Comparison of ENCODE assay signal across 9 cellular contexts in the genomic region with DNA sequence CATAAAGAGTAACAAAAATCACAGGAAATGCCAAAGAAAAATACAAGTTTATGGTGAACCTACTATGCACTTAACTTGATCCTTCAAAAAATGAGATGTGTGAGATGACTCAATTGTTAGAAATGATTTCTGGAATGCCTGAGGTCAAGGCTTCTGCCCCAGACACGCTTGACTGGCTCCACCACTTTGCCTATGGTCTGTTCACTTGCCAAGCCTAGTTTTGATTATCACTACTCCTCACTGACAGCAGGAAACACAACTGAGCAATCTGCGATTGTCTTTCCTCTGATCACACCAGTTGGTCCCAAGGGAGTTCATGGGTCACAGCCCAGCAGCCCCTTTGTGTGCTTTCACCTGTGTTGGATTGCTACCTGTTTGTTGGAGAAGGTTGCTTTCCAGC. TPM values are rescaled to one million over a fixed set of nuclear protein-coding genes. Genes with fewer than 3 reads are reported as not detected.
DNase-seq lines count a peak whose midpoint lies in the region; ATAC-seq and TF ChIP-seq lines count a peak whose summit lies in the region.
"Had no signal": no experiment of that assay in that cellular context is flagged by ENCODE, and none has a peak within 500 bp of the region (broad histone marks: within the 10 kb centered on the region; RNA-seq: fewer than 3 reads in every experiment).

No MANE protein-coding gene starts in this region.

- H3K4me3 Mint-ChIP-seq in WTC11 (no peak overlapping the region), immature natural killer cell (no peak overlapping the region)
- H3K4me3 Mint-ChIP-seq: CD4-positive, CD25-positive, alpha-beta regulatory T cell had no signal

- H3K4me1 Mint-ChIP-seq in WTC11 (peaks cover 4% of the 10 kb centered on the region), immature natural killer cell (no peaks in the 10 kb centered on the region)
- H3K4me1 Mint-ChIP-seq: CD4-positive, CD25-positive, alpha-beta regulatory T cell had no signal

- H3K4me3 ChIP-seq in astrocyte of the cerebellum (ENCODE audit: low read depth, low read length) = no peak overlapping the region
- H3K4me3 ChIP-seq in neuronal stem cell (ENCODE audit: low read length in 2 of 2) = no peak overlapping the region

- peaks cover 0 to 5% of the 10 kb centered on the region in 2 donors for H3K9me3 ChIP-seq in neuronal stem cell (replicated peaks in 1 of 2; ENCODE audit: control insufficient read depth in 2 of 2, insufficient read depth in 1 of 2, low read depth in 1 of 2, low read length in 2 of 2)

- H2BK120ac ChIP-seq in neuronal stem cell (ENCODE audit: low read depth, low read length) = no peak overlapping the region

- H3K9me3 Mint-ChIP-seq in WTC11 (peaks cover 9% of the 10 kb centered on the region), immature natural killer cell (no peaks in the 10 kb centered on the region)
- H3K9me3 Mint-ChIP-seq: CD4-positive, CD25-positive, alpha-beta regulatory T cell had no signal

- POLR2A ChIA-PET in WTC11 (lab: Charles Lee) = no interaction called here

- no peak overlapping the region for H3K23ac ChIP-seq in neuronal stem cell (ENCODE audit: low read depth, low read length, poor library complexity)

- CTCF ChIA-PET in WTC11 (lab: Charles Lee) = no interaction called here

- no peak overlapping the region for H3K18ac ChIP-seq in neuronal stem cell (ENCODE audit: low read length)

- TF ChIP-seq CTCF in astrocyte of the cerebellum (IDR thresholded peaks at IDR 0.05; ENCODE audit: low read depth, low read length, missing control alignments) (no peak), WTC11 (IDR thresholded peaks at IDR 0.05) (no peak)

- H3K27ac Mint-ChIP-seq in WTC11 (no peak overlapping the region), immature natural killer cell (no peak overlapping the region)
- H3K27ac Mint-ChIP-seq: CD4-positive, CD25-positive, alpha-beta regulatory T cell had no signal

- H3K79me1 ChIP-seq in neuronal stem cell (ENCODE audit: low read depth, low read length) = no peaks in the 10 kb centered on the region

- no peak overlapping the region for H2BK5ac ChIP-seq in neuronal stem cell (ENCODE audit: low read length)

- H2BK12ac ChIP-seq in neuronal stem cell (ENCODE audit: low read length) = no peak overlapping the region

- no peak overlapping the region for H2BK15ac ChIP-seq in neuronal stem cell (ENCODE audit: low read length)

- no peak overlapping the region for H3K4me2 ChIP-seq in neuronal stem cell (ENCODE audit: insufficient read depth, low read length, poor library complexity, severe bottlenecking)

- H3K14ac ChIP-seq in neuronal stem cell (ENCODE audit: low read length) = no peak overlapping the region

- H3K4me1 ChIP-seq in neuronal stem cell (ENCODE audit: control insufficient read depth in 2 of 2, insufficient read depth in 1 of 2, low read depth in 1 of 2, low read length in 2 of 2) = peaks cover 6 to 11% of the 10 kb centered on the region in 2 donors

- no peak overlapping the region for H4K91ac ChIP-seq in neuronal stem cell (ENCODE audit: low read depth, low read length, poor library complexity)

- H2AK5ac ChIP-seq in neuronal stem cell (ENCODE audit: low read depth, low read length) = no peak overlapping the region

- H2AFZ ChIP-seq in neuronal stem cell (ENCODE audit: low read length) = no peak overlapping the region

- H3K27me3 ChIP-seq in neuronal stem cell (ENCODE audit: control insufficient read depth in 3 of 3, insufficient read depth in 3 of 3, low read depth in 1 of 3, low read length in 3 of 3) = no peaks in the 10 kb centered on the region

- H3K27me3 Mint-ChIP-seq in WTC11 (ENCODE audit: low read depth) = peaks cover 2% of the 10 kb centered on the region; the same call in 1 of the 2 replicates
- H3K27me3 Mint-ChIP-seq in immature natural killer cell (ENCODE audit: low read depth in 3 of 3) = peaks cover 0 to 4% (median 2%) of the 10 kb centered on the region in 3 donors
- H3K27me3 Mint-ChIP-seq: CD4-positive, CD25-positive, alpha-beta regulatory T cell had no signal

- in situ Hi-C loops in astrocyte of the cerebellum (cut with HindIII; ENCODE audit: low sequenced_read_pairs) = no loop called here

- no peak overlapping the region for H3K4ac ChIP-seq in neuronal stem cell (ENCODE audit: low read length)

- no peaks in the 10 kb centered on the region for H3K36me3 Mint-ChIP-seq in WTC11
- no peaks in the 10 kb centered on the region for H3K36me3 Mint-ChIP-seq in immature natural killer cell
- H3K36me3 Mint-ChIP-seq: CD4-positive, CD25-positive, alpha-beta regulatory T cell had no signal

- no peak overlapping the region for H4K8ac ChIP-seq in neuronal stem cell (ENCODE audit: low read depth, low read length)

- H3K9ac ChIP-seq in neuronal stem cell (ENCODE audit: low read depth, low read length, poor library complexity) = no peak overlapping the region

- H3K27ac ChIP-seq in neuronal stem cell (replicated peaks; ENCODE audit: low read length) = no peak overlapping the region

- DNase-seq in A172 (ENCODE audit: low spot score) (peak; percentile 79), astrocyte of the cerebellum (ENCODE audit: low read depth) (peak; percentile 33), neuronal stem cell (ENCODE audit: low spot score) (no peak), WTC11 (ENCODE audit: low spot score) (no peak), immature natural killer cell (no peak)
- DNase-seq in stimulated activated naive CD4-positive, alpha-beta T cell (lab: John Stamatoyannopoulos, UW) = no peak
- DNase-seq: CD4-positive, CD25-positive, alpha-beta regulatory T cell had no signal

- WGBS in neuronal stem cell (ENCODE audit: extremely low coverage in 2 of 2, insufficient read length in 2 of 2, insufficient replicate concordance in 1 of 2), 2 donors = no CpG with 5 or more reads among the region's 2 CpGs

- peaks cover 0 to 2% of the 10 kb centered on the region in 2 donors for H3K36me3 ChIP-seq in neuronal stem cell (replicated peaks in 1 of 2; ENCODE audit: control insufficient read depth in 2 of 2, insufficient read depth in 2 of 2, low read length in 2 of 2)

- ATAC-seq in GM19351 (IDR thresholded peaks at IDR 0.05; ENCODE audit: unreplicated experiment) (peak; percentile 95), HG03196 (IDR thresholded peaks at IDR 0.05; ENCODE audit: unreplicated experiment) (peak; percentile 99), WTC11 (no peak)

TF ChIP-seq in WTC11, 78 proteins besides CTCF, POLR2A, EP300 and RAD21 (continues in another document):
- TF ChIP-seq ZNF396 (CRISPR knock-in tag; IDR thresholded peaks at IDR 0.05; ENCODE audit: borderline replicate concordance) (no peak), AFF4 (CRISPR knock-in tag; IDR thresholded peaks at IDR 0.05; ENCODE audit: borderline replicate concordance) (no peak), TCF7 (CRISPR knock-in tag; IDR thresholded peaks at IDR 0.05; ENCODE audit: low read depth) (no peak), MAX (CRISPR knock-in tag; IDR thresholded peaks at IDR 0.05) (no peak), ZNF121 (CRISPR knock-in tag; IDR thresholded peaks at IDR 0.05) (no peak), OVOL2 (CRISPR knock-in tag; IDR thresholded peaks at IDR 0.05; ENCODE audit: borderline replicate concordance) (no peak), SOX15 (CRISPR knock-in tag; IDR thresholded peaks at IDR 0.05) (no peak), RORB (CRISPR knock-in tag; IDR thresholded peaks at IDR 0.05) (no peak), NFYB (CRISPR knock-in tag; conservative IDR thresholded peaks at IDR 0.05; ENCODE audit: low read depth) (no peak), ETV6 (CRISPR knock-in tag; IDR thresholded peaks at IDR 0.05) (no peak)

RNA-seq across cellular contexts. Expression of gene PRDM10, which starts 20.6 kb away (rescaled TPM):
- total RNA-seq in A172 (2014; rRNA removed; shearing (Covaris generic)) = 4.6 and 5.5 TPM in 2 replicates
- polyA plus RNA-seq in neuronal stem cell (2013, experiment 1 of 2) = 4.6 TPM
- polyA plus RNA-seq in neuronal stem cell (2013, experiment 2 of 2) = 4.9 TPM
- total RNA-seq in WTC11 (2021) = 15.8 to 18.9 TPM (median 17.9 TPM) in 3 replicates
- polyA plus RNA-seq in immature natural killer cell = 1 to 10 TPM in 2 of 3 donors, not detected in 1; 1.3 to 5.0 TPM

RNA-seq across cellular contexts. Expression of gene APLP2, which starts 46.5 kb away (rescaled TPM):
- total RNA-seq in A172 (2014; rRNA removed; shearing (Covaris generic)) = 103 and 104 TPM in 2 replicates
- polyA plus RNA-seq in neuronal stem cell (2013, experiment 1 of 2) = 210 TPM
- 208 TPM for polyA plus RNA-seq in neuronal stem cell (2013, experiment 2 of 2)
- 340 to 353 TPM (median 345 TPM) in 3 replicates for total RNA-seq in WTC11 (2021)
- polyA plus RNA-seq in immature natural killer cell = 100 to 1,000 TPM in 1 of 3 donors, 10 to 100 TPM in 2; 69.4 to 125 (median 75.8) TPM

Comparison
In these comparisons a context has a peak if more than half of its experiments do, and no peak if none do; other contexts are left out.
1. DNase-seq: peak in A172 (single experiment) and astrocyte of the cerebellum (single experiment); none in neuronal stem cell (single experiment), WTC11 (single experiment), immature natural killer cell (0 of 3) and stimulated activated naive CD4-positive, alpha-beta T cell (0 of 6).